ENCODE assay signal across 26 cellular contexts in the genomic region with DNA sequence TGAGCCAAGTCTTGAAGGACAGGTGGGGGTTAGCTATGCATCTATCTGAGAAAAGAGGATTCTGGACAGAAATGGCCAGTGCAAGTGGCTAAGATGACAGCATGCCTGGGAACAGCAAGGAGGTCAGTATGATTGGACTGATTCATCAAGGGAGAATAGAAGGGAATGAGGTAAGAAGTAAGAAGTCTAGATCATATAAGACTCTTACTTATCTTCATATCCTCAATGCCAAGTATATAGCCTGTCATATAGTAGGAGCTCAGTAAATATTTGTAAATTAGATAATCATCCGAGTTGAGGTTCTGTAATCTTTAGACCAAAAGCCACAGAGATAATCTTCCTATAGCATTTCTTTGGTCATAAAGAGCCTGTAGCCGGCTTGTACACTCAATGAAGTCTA.
"Had no signal": no experiment of that assay in that cellular context is flagged by ENCODE, and none has a peak within 500 bp of the region (broad histone marks: within the 10 kb centered on the region; RNA-seq: fewer than 3 reads in every experiment).

No MANE protein-coding gene starts in this region.

- H3K9me3 Mint-ChIP-seq: effector memory CD8-positive, alpha-beta T cell; immature natural killer cell had no signal

- H3K27me3 ChIP-seq: colonic mucosa, esophagus squamous epithelium, gastrocnemius medialis, heart right ventricle, left lung had no signal

- H3K27me3 Mint-ChIP-seq: dendritic cell treated with granulocyte-macrophage colony-stimulating factor and Interleukin-4, amounts not matched to agents 40 ng/mL and 50 ng/mL, for 4 days; effector memory CD8-positive, alpha-beta T cell had no signal

- H3K4me3 Mint-ChIP-seq: dendritic cell treated with granulocyte-macrophage colony-stimulating factor and Interleukin-4, amounts not matched to agents 40 ng/mL and 50 ng/mL, for 4 days; effector memory CD8-positive, alpha-beta T cell; endodermal cell; immature natural killer cell; mesothelial cell of epicardium had no signal

- H3K27ac ChIP-seq: colonic mucosa, epithelial cell of prostate, esophagus squamous epithelium, gastrocnemius medialis, heart right ventricle, left lung, lower lobe of right lung had no signal

- ATAC-seq: effector memory CD8-positive, alpha-beta T cell; esophagus mucosa; gastrocnemius medialis; heart right ventricle; left lung; left ventricle myocardium superior; lower lobe of right lung had no signal

- H3K27ac Mint-ChIP-seq: dendritic cell treated with granulocyte-macrophage colony-stimulating factor and Interleukin-4, amounts not matched to agents 40 ng/mL and 50 ng/mL, for 4 days; effector memory CD8-positive, alpha-beta T cell; endodermal cell; immature natural killer cell; mesothelial cell of epicardium had no signal

- DNase-seq: colonic mucosa; cortex of kidney; effector CD8-positive, alpha-beta T cell; effector memory CD8-positive, alpha-beta T cell; endodermal cell; erythroblast; esophagus squamous epithelium; foreskin fibroblast; foreskin melanocyte; gastrocnemius medialis; glutamatergic neuron; head of caudate nucleus; heart right ventricle; hypothalamus; immature natural killer cell; islet precursor cell; kidney; kidney glomerular epithelial cell; left lung; left ventricle myocardium superior; lower lobe of right lung; mesenchymal stem cell had no signal

- H3K9me3 ChIP-seq: colonic mucosa, esophagus squamous epithelium, gastrocnemius medialis, heart right ventricle, left lung, lower lobe of right lung had no signal

- H3K4me3 ChIP-seq: colonic mucosa, esophagus squamous epithelium, gastrocnemius medialis, heart right ventricle, left lung, lower lobe of right lung had no signal

- H3K36me3 ChIP-seq: colonic mucosa had no signal
